8 cellular contexts compared by ENCODE assay signal in genomic region chr1:160739098-160739511, GRCh38. TPM values are rescaled to one million over a fixed set of nuclear protein-coding genes. Genes with fewer than 3 reads are reported as not detected.
DNase-seq lines count a peak whose midpoint lies in the region; ATAC-seq and TF ChIP-seq lines count a peak whose summit lies in the region.

SLAMF7 (plus strand) TSS chr1:160739247; CDS start chr1:160739302, 55 bp downstream.

- no peaks in the 10 kb centered on the region for H3K27me3 Mint-ChIP-seq in activated naive CD8-positive, alpha-beta T cell

- TF ChIP-seq CTCF in GM10266 (IDR thresholded peaks at IDR 0.05; ENCODE audit: control insufficient read depth, insufficient read depth, low read depth, missing control alignments): no peak
- no peak for TF ChIP-seq CTCF in A673 (conservative IDR thresholded peaks at IDR 0.05; ENCODE audit: low read depth, low read length)

- H3K4me1 Mint-ChIP-seq in activated naive CD8-positive, alpha-beta T cell (ENCODE audit: low read depth): peaks cover 82% of the 10 kb centered on the region

- H3K4me3 Mint-ChIP-seq in activated naive CD8-positive, alpha-beta T cell: peak within 1 kb of the TSS; percentile 87

- H3K9me3 ChIP-seq in A673 (ENCODE audit: low read depth, low read length, poor library complexity, severe bottlenecking): no peaks in the 10 kb centered on the region

- CTCF ChIA-PET in A673 (lab: Charles Lee): no interaction called here

- peak; percentile 49 for DNase-seq in GM10266 (ENCODE audit: extremely low spot score)
- DNase-seq in HT1080 (ENCODE audit: low read depth): peak; percentile 80
- no peak for DNase-seq in NCI-H1930 (lab: John Stamatoyannopoulos, UW)
- no peak for DNase-seq in A673 (ENCODE audit: low spot score)
- DNase-seq in NCI-H146 treated with DMSO at 0.1 percent for 48 hours (lab: John Stamatoyannopoulos, UW; ENCODE audit: unreplicated experiment): no peak
- no peak for DNase-seq in central memory CD4-positive, alpha-beta T cell

- POLR2A ChIA-PET in A673 (lab: Charles Lee; ENCODE audit: low non-redundant PET): no interaction called here

- intact Hi-C loops in A673 (cut with micrococcal nuclease; ENCODE audit: unreplicated experiment): no loop called here

- H3K9me3 Mint-ChIP-seq in activated naive CD8-positive, alpha-beta T cell (ENCODE audit: low read depth): peaks cover 9% of the 10 kb centered on the region

- H3K27ac ChIP-seq in A673 (ENCODE audit: low read depth, low read length, poor library complexity, severe bottlenecking): no peak within 1 kb of the TSS

- H3K36me3 ChIP-seq in A673 (ENCODE audit: insufficient read depth, low read length, poor library complexity, severe bottlenecking): no peaks in the 10 kb centered on the region

- H3K27me3 ChIP-seq in A673 (replicated peaks; ENCODE audit: insufficient read depth, low read depth, low read length, poor library complexity): peaks cover 6% of the 10 kb centered on the region

- ATAC-seq in GM21360 (IDR thresholded peaks at IDR 0.05; ENCODE audit: unreplicated experiment): peak; percentile 65

- no peak within 1 kb of the TSS for H3K4me3 ChIP-seq in A673 (ENCODE audit: low read depth, low read length, poor library complexity, severe bottlenecking)

- H3K36me3 Mint-ChIP-seq in activated naive CD8-positive, alpha-beta T cell: peaks cover 39% of the 10 kb centered on the region

- BruUV-seq in A673 (replicated peaks; lab: Mats Ljungman, UMichigan): no TSS peak

- no peaks in the 10 kb centered on the region for H3K4me1 ChIP-seq in A673 (ENCODE audit: insufficient read depth, low read length, poor library complexity, severe bottlenecking)

- H3K27ac Mint-ChIP-seq in activated naive CD8-positive, alpha-beta T cell: peak within 1 kb of the TSS; percentile 98

RNA-seq across cellular contexts. Expression of gene SLAMF7, which starts in this region (rescaled TPM):
- total RNA-seq in HT1080 (2014; rRNA removed; shearing (Covaris generic)): 4.2 and 9.8 TPM in 2 replicates
- polyA plus RNA-seq in HT1080 (2015; cell fraction: cytosol; rRNA removed): 6.6 and 8.5 TPM in 2 replicates
- 16.0 and 17.0 TPM in 2 replicates for polyA plus RNA-seq in HT1080 (2015; cell fraction: nucleus; rRNA removed)
- total RNA-seq in A673 (2021): not detected in 2 replicates

Comparison
In these comparisons a context has a peak if more than half of its experiments do, and no peak if none do; other contexts are left out.
1. DNase-seq: peak in GM10266 (single experiment) and HT1080 (single experiment); none in NCI-H1930 (0 of 2), A673 (single experiment), NCI-H146 treated with DMSO at 0.1 percent for 48 hours (single experiment) and central memory CD4-positive, alpha-beta T cell (single experiment).